Comparison of ENCODE assay signal across 17 cellular contexts in the genomic region with DNA sequence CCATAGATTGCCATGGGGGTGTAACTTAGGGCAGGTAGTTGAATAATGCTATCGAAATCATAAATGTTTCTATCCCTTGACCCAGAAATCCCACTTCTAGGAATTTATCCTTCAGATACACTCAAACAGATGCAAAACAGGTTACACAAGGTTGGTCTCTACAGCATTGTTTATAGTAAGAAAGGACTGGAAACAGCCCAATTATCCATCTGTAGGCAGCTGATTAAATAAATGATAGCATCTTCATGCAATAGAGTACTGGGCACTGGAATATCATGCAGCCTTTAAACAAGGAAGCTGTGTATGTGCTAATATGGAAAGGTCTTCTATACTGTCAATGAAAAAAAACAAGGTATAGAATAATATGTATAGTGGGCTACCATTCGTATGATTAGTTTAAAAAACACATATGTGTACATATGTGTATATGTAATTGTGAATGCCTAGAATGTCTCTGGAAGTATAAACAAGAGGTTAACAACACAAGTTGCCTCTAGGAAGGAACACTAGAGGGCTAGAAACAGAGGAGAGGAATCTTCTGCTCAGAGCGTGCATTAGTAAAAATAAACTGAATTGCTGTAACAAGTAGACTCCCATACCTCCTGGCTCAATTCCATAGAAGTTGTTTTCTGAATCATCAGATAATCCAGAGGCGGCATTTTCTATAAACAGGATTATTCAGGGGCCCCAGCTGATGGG.
DNase-seq lines count a peak whose midpoint lies in the region; ATAC-seq, FAIRE-seq and TF ChIP-seq lines count a peak whose summit lies in the region.
"Had no signal": no experiment of that assay in that cellular context is flagged by ENCODE, and none has a peak within 500 bp of the region (broad histone marks: within the 10 kb centered on the region; RNA-seq: fewer than 3 reads in every experiment).

No MANE protein-coding gene starts in this region.

- H3K4me3 ChIP-seq in IMR-90 (ENCODE audit: insufficient read depth, low read depth, low read length) (no peak overlapping the region), OCI-LY7 (ENCODE audit: low read depth, low read length, poor library complexity, severe bottlenecking) (no peak overlapping the region), fibroblast of villous mesenchyme (ENCODE audit: low read depth, low read length) (no peak overlapping the region)
- H3K4me3 ChIP-seq: BLaER1 had no signal

- BruUV-seq in IMR-90 (replicated peaks; lab: Mats Ljungman, UMichigan) (no TSS peak), OCI-LY7 (replicated peaks; lab: Mats Ljungman, UMichigan) (no TSS peak)

- DNase-seq in COR-L47 (lab: John Stamatoyannopoulos, UW) (peak; percentile 33), IMR-90 (peak; percentile 13), OCI-LY7 (ENCODE audit: low spot score) (no peak), fibroblast of villous mesenchyme (ENCODE audit: low read depth) (peak; percentile 28), GF-D8 (lab: John Stamatoyannopoulos, UW) (no peak), H54 (ENCODE audit: insufficient read length, low spot score) (no peak), KBM-7 (no peak)
- DNase-seq: activated T-cell treated with anti-CD3 and anti-CD28 coated beads, Interleukin-2, amount 50 U/mL, for 1 hour; brain microvascular endothelial cell; DMS79 treated with DMSO at 0.1 percent for 48 hours; left colon; NCI-H1092 treated with DMSO at 0.1 percent for 48 hours; stimulated activated CD4-positive, alpha-beta T cell treated with anti-CD3 and anti-CD28 coated beads, Interleukin-2, amount 100 ng/mL, for 24 hours had no signal

- no peak overlapping the region for H3K18ac ChIP-seq in IMR-90 (ENCODE audit: low read depth, low read length)

- H2AK9ac ChIP-seq in IMR-90 (replicated peaks; ENCODE audit: low read depth, low read length, poor library complexity), result no peak overlapping the region

- H3K56ac ChIP-seq in IMR-90 (ENCODE audit: extremely low read depth, insufficient read depth, low read length), result no peak overlapping the region

- H3K9me2 ChIP-seq in OCI-LY7 (ENCODE audit: insufficient read depth, low read length), result no peaks in the 10 kb centered on the region

- H3K27ac ChIP-seq in IMR-90 (ENCODE audit: insufficient read depth, low read length) (no peak overlapping the region), OCI-LY7 (ENCODE audit: low read depth, low read length, poor library complexity, severe bottlenecking) (no peak overlapping the region)
- H3K27ac ChIP-seq: BLaER1, brain microvascular endothelial cell had no signal

- no CpG with 5 or more reads among the region's 4 CpGs for WGBS in IMR-90 (ENCODE audit: extremely low coverage in 2 of 2, insufficient read length in 1 of 2), 2 experiments

- H3K23ac ChIP-seq in IMR-90 (ENCODE audit: low read depth, low read length), result no peak overlapping the region

- intact Hi-C loops in IMR-90 (cut with micrococcal nuclease) (loop anchor here (2.0 kb wide), 1 partner anchor 145 kb away; a partner anchor contains a TSS), OCI-LY7 (cut with micrococcal nuclease; ENCODE audit: unreplicated experiment) (no loop called here)

- H4K20me1 ChIP-seq in IMR-90 (ENCODE audit: insufficient read depth, low read length), result no peaks in the 10 kb centered on the region
- no peaks in the 10 kb centered on the region for H4K20me1 ChIP-seq in OCI-LY7 (ENCODE audit: insufficient read depth, low read length)
- H4K20me1 ChIP-seq: BLaER1 had no signal

- H3K4me2 ChIP-seq in IMR-90 (ENCODE audit: low read depth, low read length) (no peak overlapping the region), OCI-LY7 (ENCODE audit: low read length) (no peak overlapping the region)
- H3K4me2 ChIP-seq: BLaER1 had no signal

- POLR2A ChIA-PET in IMR-90 (lab: Charles Lee; ENCODE audit: unreplicated experiment) (no interaction called here), OCI-LY7 (lab: Charles Lee) (no interaction called here)

- peaks cover 37% of the 10 kb centered on the region for H3K27me3 ChIP-seq in IMR-90 (ENCODE audit: control insufficient read depth, insufficient read depth, low read length)
- H3K27me3 ChIP-seq: BLaER1 had no signal

- in situ Hi-C loops in IMR-90 (cut with MboI; ENCODE audit: low sequenced_read_pairs) (no loop called here), KBM-7 (cut with MboI; ENCODE audit: low pct_unique_long_range_greater_than_20kb, low sequenced_read_pairs) (no loop called here)

- no peaks in the 10 kb centered on the region for H3K79me2 ChIP-seq in OCI-LY7 (ENCODE audit: insufficient read depth, low read depth, low read length)

- peaks cover 3% of the 10 kb centered on the region; the same call in 1 of the 2 replicates for H3K4me1 ChIP-seq in IMR-90 (ENCODE audit: control insufficient read depth, insufficient read depth, low read length)
- no peaks in the 10 kb centered on the region for H3K4me1 ChIP-seq in OCI-LY7 (ENCODE audit: insufficient read depth, low read length, poor library complexity, severe bottlenecking)

- H3K36me3 ChIP-seq in IMR-90 (ENCODE audit: control insufficient read depth, insufficient read depth, low read length) (no peaks in the 10 kb centered on the region), OCI-LY7 (ENCODE audit: insufficient read depth, low read length) (no peaks in the 10 kb centered on the region)
- H3K36me3 ChIP-seq: BLaER1, brain microvascular endothelial cell had no signal

- H3K9me1 ChIP-seq in IMR-90 (ENCODE audit: insufficient read depth, low read length), result no peaks in the 10 kb centered on the region

- H3K14ac ChIP-seq in IMR-90 (replicated peaks; ENCODE audit: low read depth, low read length), result no peak overlapping the region

- no peak overlapping the region for H4K8ac ChIP-seq in IMR-90 (ENCODE audit: low read depth in 2 of 2, low read length in 2 of 2)

- H3K79me1 ChIP-seq in IMR-90 (ENCODE audit: low read depth in 1 of 2, low read length in 2 of 2), result no peaks in the 10 kb centered on the region

- no peak overlapping the region for H2AFZ ChIP-seq in IMR-90 (replicated peaks; ENCODE audit: low read length, poor library complexity)
- H2AFZ ChIP-seq in OCI-LY7 (ENCODE audit: low read length), result no peak overlapping the region

- H3K4ac ChIP-seq in IMR-90 (ENCODE audit: low read depth, low read length), result no peak overlapping the region

- no peak overlapping the region for H2BK5ac ChIP-seq in IMR-90 (ENCODE audit: low read depth, low read length, poor library complexity, severe bottlenecking)

- TF ChIP-seq POLR2A in IMR-90 (IDR thresholded peaks at IDR 0.05; ENCODE audit: low read depth, low read length), result no peak
- TF ChIP-seq POLR2A in H54 (IDR thresholded peaks at IDR 0.05; ENCODE audit: low read depth, low read length), result no peak

- H2BK15ac ChIP-seq in IMR-90 (ENCODE audit: low read depth, low read length), result no peak overlapping the region

- TF ChIP-seq CTCF in IMR-90 (conservative IDR thresholded peaks at IDR 0.05; ENCODE audit: low read depth, low read length), result no peak
- TF ChIP-seq CTCF in OCI-LY7 (conservative IDR thresholded peaks at IDR 0.05; ENCODE audit: low read length), result 0 out of 2 replicates have a peak, but pooled peaks have one; percentile 18
- peak; percentile 32 for TF ChIP-seq CTCF in fibroblast of villous mesenchyme (IDR thresholded peaks at IDR 0.05; ENCODE audit: insufficient read depth, low read depth, low read length)

- no peak for FAIRE-seq in H54 (lab: Jason Lieb, UNC)
- FAIRE-seq: GM19239, TTC549 had no signal

- dilution Hi-C loops in IMR-90 (cut with HindIII; ENCODE audit: low sequenced_read_pairs, unreplicated experiment), result no loop called here

- no peak for TF ChIP-seq RAD21 in IMR-90 (IDR thresholded peaks at IDR 0.05; ENCODE audit: low read length)

- no peaks in the 10 kb centered on the region for H3K9me3 ChIP-seq in IMR-90 (ENCODE audit: control insufficient read depth, insufficient read depth, low read length)
- H3K9me3 ChIP-seq in OCI-LY7 (ENCODE audit: low read length), result no peaks in the 10 kb centered on the region
- H3K9me3 ChIP-seq: BLaER1 had no signal

- H2BK120ac ChIP-seq in IMR-90 (ENCODE audit: low read depth, low read length), result no peak overlapping the region

- ATAC-seq in IMR-90 (ENCODE audit: low read depth), result peak; percentile 69
- ATAC-seq: left colon, sciatic nerve had no signal

- no peak overlapping the region for H4K5ac ChIP-seq in IMR-90 (ENCODE audit: low read depth, low read length)

- H2BK20ac ChIP-seq in IMR-90 (ENCODE audit: low read depth, low read length), result no peak overlapping the region

- CTCF ChIA-PET in IMR-90 (lab: Yijun Ruan, JAX) (no interaction called here), OCI-LY7 (lab: Charles Lee; ENCODE audit: unreplicated experiment) (no interaction called here)

- no peak overlapping the region for H4K91ac ChIP-seq in IMR-90 (ENCODE audit: insufficient read depth, low read depth, low read length)

- no peak overlapping the region for H3K9ac ChIP-seq in IMR-90 (ENCODE audit: low read depth, low read length)
- H3K9ac ChIP-seq: BLaER1 had no signal

- no peak overlapping the region for H2AK5ac ChIP-seq in IMR-90 (ENCODE audit: low read depth, low read length)

TF ChIP-seq in IMR-90, 13 proteins besides CTCF, POLR2A, EP300 and RAD21 (continues in another document):
- TF ChIP-seq, protein P1, sequence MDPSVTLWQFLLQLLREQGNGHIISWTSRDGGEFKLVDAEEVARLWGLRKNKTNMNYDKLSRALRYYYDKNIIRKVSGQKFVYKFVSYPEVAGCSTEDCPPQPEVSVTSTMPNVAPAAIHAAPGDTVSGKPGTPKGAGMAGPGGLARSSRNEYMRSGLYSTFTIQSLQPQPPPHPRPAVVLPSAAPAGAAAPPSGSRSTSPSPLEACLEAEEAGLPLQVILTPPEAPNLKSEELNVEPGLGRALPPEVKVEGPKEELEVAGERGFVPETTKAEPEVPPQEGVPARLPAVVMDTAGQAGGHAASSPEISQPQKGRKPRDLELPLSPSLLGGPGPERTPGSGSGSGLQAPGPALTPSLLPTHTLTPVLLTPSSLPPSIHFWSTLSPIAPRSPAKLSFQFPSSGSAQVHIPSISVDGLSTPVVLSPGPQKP (IDR thresholded peaks at IDR 0.05; ENCODE audit: borderline replicate concordance, low read depth, low read length), result no peak
- TF ChIP-seq MXI1 (IDR thresholded peaks at IDR 0.05; ENCODE audit: borderline replicate concordance, low read depth, low read length), result no peak
- no peak for TF ChIP-seq FOS (IDR thresholded peaks at IDR 0.05; ENCODE audit: low read depth, low read length)
- no peak for TF ChIP-seq MAZ (IDR thresholded peaks at IDR 0.05; ENCODE audit: borderline replicate concordance, low read depth, low read length)
- no peak for TF ChIP-seq RCOR1 (IDR thresholded peaks at IDR 0.05; ENCODE audit: insufficient replicate concordance, low read length)
- TF ChIP-seq BHLHE40 (IDR thresholded peaks at IDR 0.05; ENCODE audit: low read depth, low read length), result no peak
- TF ChIP-seq MAFK (IDR thresholded peaks at IDR 0.05; ENCODE audit: low read depth, low read length), result no peak
- no peak for TF ChIP-seq NFE2L2 (IDR thresholded peaks at IDR 0.05; ENCODE audit: low read depth, low read length)
- TF ChIP-seq RFX5 (IDR thresholded peaks at IDR 0.05; ENCODE audit: low read depth, low read length), result no peak
- no peak for TF ChIP-seq SMC3 (IDR thresholded peaks at IDR 0.05; ENCODE audit: low read depth, low read length)

Comparison
In these comparisons a context has a peak if more than half of its experiments do, and no peak if none do; other contexts are left out.
1. DNase-seq: peak in COR-L47 (single experiment), IMR-90 (single experiment) and fibroblast of villous mesenchyme (single experiment); none in OCI-LY7 (single experiment), GF-D8 (single experiment), H54 (single experiment) and KBM-7 (single experiment).